23 cellular contexts compared by ENCODE assay signal in the genomic region with DNA sequence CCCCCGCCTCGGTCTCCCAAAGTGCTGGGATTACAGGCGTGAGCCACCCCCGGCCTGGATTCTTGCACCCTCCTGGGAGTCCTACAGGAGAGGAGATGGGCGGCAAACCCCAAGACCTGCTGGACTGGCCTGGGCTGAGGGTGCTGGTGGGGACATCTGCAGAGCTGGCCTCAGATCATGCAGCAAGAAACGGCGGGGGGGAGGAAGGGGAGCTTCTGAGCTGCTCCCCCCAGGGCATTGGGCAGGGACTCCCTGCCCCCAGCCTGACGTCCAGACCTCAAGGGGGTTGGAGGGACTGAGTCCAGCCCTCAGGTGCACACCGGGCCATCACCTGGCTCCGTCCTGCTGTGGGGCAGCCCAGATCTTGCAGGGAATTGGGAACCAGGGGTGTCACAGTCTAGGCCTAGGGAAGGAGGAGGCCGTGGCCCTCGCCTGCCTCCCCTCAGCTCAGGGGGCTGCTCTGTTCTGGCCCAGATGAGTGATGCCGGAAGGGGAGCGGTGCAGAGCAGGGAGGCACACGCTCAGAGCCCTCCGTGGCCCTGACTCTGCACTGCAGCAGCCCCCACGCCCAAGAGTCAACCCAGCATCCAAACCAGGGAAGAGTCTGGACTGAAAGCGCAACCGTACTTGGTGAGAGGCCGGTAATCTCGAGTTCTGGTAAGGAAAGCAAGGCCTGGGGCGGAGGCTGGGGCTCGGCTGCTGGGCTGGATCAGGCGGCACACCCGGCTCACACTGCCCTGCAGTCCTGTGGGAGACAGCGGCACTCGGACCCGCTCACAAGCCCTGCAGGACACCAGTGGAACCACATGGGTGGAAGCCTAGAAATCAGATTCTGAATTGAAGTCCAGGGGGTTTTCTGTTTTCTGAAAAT. TPM values are rescaled to one million over a fixed set of nuclear protein-coding genes. Genes with fewer than 3 reads are reported as not detected.
DNase-seq lines count a peak whose midpoint lies in the region; ATAC-seq and TF ChIP-seq lines count a peak whose summit lies in the region.
"Had no signal": no experiment of that assay in that cellular context is flagged by ENCODE, and none has a peak within 500 bp of the region (broad histone marks: within the 10 kb centered on the region; RNA-seq: fewer than 3 reads in every experiment).

No MANE protein-coding gene starts in this region.

- POLR2A ChIA-PET in OCI-LY7 (lab: Charles Lee), result interaction anchor here (0.6 to 0.8 kb wide), 3 partner anchors 9 to 347 kb away, joined by 3 to 6 read pairs (median 4); no protein-coding TSS in a partner anchor

- no TSS peak for BruUV-seq in OCI-LY7 (replicated peaks; lab: Mats Ljungman, UMichigan)

- no peak overlapping the region for H3K27ac Mint-ChIP-seq in glutamatergic neuron (ENCODE audit: unreplicated experiment)
- peak overlapping the region; percentile 81 for H3K27ac Mint-ChIP-seq in stimulated activated naive B cell treated with anti-CD40 and anti-IgM and Interleukin-4, amounts not matched to agents 10 μg/mL and 1 μg/mL and 100 μg/mL, for 72 hours
- H3K27ac Mint-ChIP-seq: activated naive CD4-positive, alpha-beta T cell treated with anti-CD3 and anti-CD28 coated beads, Interleukin-2, amount 10 ng/mL, durations not matched to agents 7 days and 5 days had no signal

- TF ChIP-seq CTCF in OCI-LY7 (conservative IDR thresholded peaks at IDR 0.05; ENCODE audit: low read length) (no peak), glutamatergic neuron (IDR thresholded peaks at IDR 0.05; ENCODE audit: partially characterized antibody, unreplicated experiment) (peak; percentile 31)

- peaks cover 2% of the 10 kb centered on the region for H3K27me3 Mint-ChIP-seq in glutamatergic neuron (ENCODE audit: unreplicated experiment)
- no peaks in the 10 kb centered on the region for H3K27me3 Mint-ChIP-seq in stimulated activated naive B cell treated with anti-CD40 and anti-IgM and Interleukin-4, amounts not matched to agents 10 μg/mL and 1 μg/mL and 100 μg/mL, for 72 hours
- H3K27me3 Mint-ChIP-seq: activated naive CD4-positive, alpha-beta T cell treated with anti-CD3 and anti-CD28 coated beads, Interleukin-2, amount 10 ng/mL, durations not matched to agents 7 days and 5 days; central memory CD8-positive, alpha-beta T cell; naive thymus-derived CD4-positive, alpha-beta T cell had no signal

- CTCF ChIA-PET in OCI-LY7 (lab: Charles Lee; ENCODE audit: unreplicated experiment), result interaction anchor here (0.6 kb wide), 1 partner anchor 188 kb away, joined by 5 read pairs; no protein-coding TSS in a partner anchor

- H4K20me1 ChIP-seq in OCI-LY7 (ENCODE audit: insufficient read depth, low read length), result peaks cover 8% of the 10 kb centered on the region; the same call in 1 of the 2 replicates

- no peak overlapping the region for H3K4me3 Mint-ChIP-seq in glutamatergic neuron (ENCODE audit: unreplicated experiment)
- peak overlapping the region in 1 of 2 donors; percentile 29 for H3K4me3 Mint-ChIP-seq in stimulated activated naive B cell treated with anti-CD40 and anti-IgM and Interleukin-4, amounts not matched to agents 10 μg/mL and 1 μg/mL and 100 μg/mL, for 72 hours
- H3K4me3 Mint-ChIP-seq: activated naive CD4-positive, alpha-beta T cell treated with anti-CD3 and anti-CD28 coated beads, Interleukin-2, amount 10 ng/mL, durations not matched to agents 7 days and 5 days; central memory CD8-positive, alpha-beta T cell had no signal

- intact Hi-C loops in OCI-LY7 (cut with micrococcal nuclease; ENCODE audit: unreplicated experiment), result no loop called here

- H3K9me3 Mint-ChIP-seq in glutamatergic neuron (ENCODE audit: unreplicated experiment), result peaks cover 2% of the 10 kb centered on the region
- no peaks in the 10 kb centered on the region for H3K9me3 Mint-ChIP-seq in stimulated activated naive B cell treated with anti-CD40 and anti-IgM and Interleukin-4, amounts not matched to agents 10 μg/mL and 1 μg/mL and 100 μg/mL, for 72 hours
- H3K9me3 Mint-ChIP-seq: activated naive CD4-positive, alpha-beta T cell treated with anti-CD3 and anti-CD28 coated beads, Interleukin-2, amount 10 ng/mL, durations not matched to agents 7 days and 5 days; central memory CD8-positive, alpha-beta T cell; naive thymus-derived CD4-positive, alpha-beta T cell had no signal

- H3K9me2 ChIP-seq in OCI-LY7 (ENCODE audit: insufficient read depth, low read length), result no peaks in the 10 kb centered on the region

- H3K4me1 Mint-ChIP-seq in glutamatergic neuron (ENCODE audit: low read depth, unreplicated experiment), result peaks cover 14% of the 10 kb centered on the region
- peaks cover 19 to 21% of the 10 kb centered on the region in 2 donors for H3K4me1 Mint-ChIP-seq in stimulated activated naive B cell treated with anti-CD40 and anti-IgM and Interleukin-4, amounts not matched to agents 10 μg/mL and 1 μg/mL and 100 μg/mL, for 72 hours
- H3K4me1 Mint-ChIP-seq: activated naive CD4-positive, alpha-beta T cell treated with anti-CD3 and anti-CD28 coated beads, Interleukin-2, amount 10 ng/mL, durations not matched to agents 7 days and 5 days; central memory CD8-positive, alpha-beta T cell had no signal

- no peak overlapping the region for H2AFZ ChIP-seq in OCI-LY7 (ENCODE audit: low read length)

- ATAC-seq in stimulated activated naive B cell treated with anti-CD40 and anti-IgM and Interleukin-4, amounts not matched to agents 10 μg/mL and 1 μg/mL and 100 μg/mL, for 72 hours (replicated peaks), result no peak
- ATAC-seq: A549; gastroesophageal sphincter; HCT116; naive thymus-derived CD4-positive, alpha-beta T cell; pancreas; Right ventricle myocardium inferior had no signal

- H3K36me3 Mint-ChIP-seq in glutamatergic neuron (ENCODE audit: unreplicated experiment), result no peaks in the 10 kb centered on the region
- peaks cover 12 to 33% of the 10 kb centered on the region in 2 donors for H3K36me3 Mint-ChIP-seq in stimulated activated naive B cell treated with anti-CD40 and anti-IgM and Interleukin-4, amounts not matched to agents 10 μg/mL and 1 μg/mL and 100 μg/mL, for 72 hours
- H3K36me3 Mint-ChIP-seq: activated naive CD4-positive, alpha-beta T cell treated with anti-CD3 and anti-CD28 coated beads, Interleukin-2, amount 10 ng/mL, durations not matched to agents 7 days and 5 days had no signal

- H3K4me2 ChIP-seq in OCI-LY7 (ENCODE audit: low read length), result peak overlapping the region; percentile 43
- H3K4me2 ChIP-seq: A549 had no signal

- no peak overlapping the region for H3K27ac ChIP-seq in OCI-LY7 (ENCODE audit: low read depth, low read length, poor library complexity, severe bottlenecking)
- H3K27ac ChIP-seq: A549, esophagus muscularis mucosa, gastroesophageal sphincter, pancreas, thoracic aorta had no signal

- H3K79me2 ChIP-seq in OCI-LY7 (ENCODE audit: insufficient read depth, low read depth, low read length), result no peaks in the 10 kb centered on the region

- H3K4me3 ChIP-seq in OCI-LY7 (ENCODE audit: low read depth, low read length, poor library complexity, severe bottlenecking), result no peak overlapping the region
- H3K4me3 ChIP-seq: A549, esophagus muscularis mucosa, gastroesophageal sphincter, pancreas, thoracic aorta had no signal

- DNase-seq in activated effector memory CD4-positive, alpha-beta T cell treated with anti-CD3 and anti-CD28 coated beads, Interleukin-2, amount 50 U/mL, for 16 hours, result peak; percentile 57
- no peak for DNase-seq in activated effector memory CD4-positive, alpha-beta T cell treated with Interleukin-2 at 50 U/mL for 16 hours
- DNase-seq in OCI-LY7 (ENCODE audit: low spot score), result no peak
- no peak for DNase-seq in glutamatergic neuron
- DNase-seq in stimulated activated naive B cell treated with anti-CD40 and anti-IgM and Interleukin-4, amounts not matched to agents 10 μg/mL and 1 μg/mL and 100 μg/mL, for 72 hours, result no peak
- DNase-seq in EL, result no peak
- no peak for DNase-seq in 8988T
- no peak for DNase-seq in UCSD-AML1 (lab: John Stamatoyannopoulos, UW; ENCODE audit: unreplicated experiment)
- DNase-seq: activated CD4-positive, alpha-beta T cell treated with anti-CD3 and anti-CD28 coated beads, Interleukin-2, amount 50 U/mL, for 4 hours; activated naive CD4-positive, alpha-beta T cell treated with anti-CD3 and anti-CD28 coated beads, Interleukin-2, amount 10 ng/mL, durations not matched to agents 7 days and 5 days; anterior cingulate cortex; C1 segment of cervical spinal cord; effector CD4-positive, alpha-beta T cell; naive thymus-derived CD4-positive, alpha-beta T cell; NCI-H524 had no signal

- H3K9me3 ChIP-seq in OCI-LY7 (ENCODE audit: low read length), result no peaks in the 10 kb centered on the region
- H3K9me3 ChIP-seq: A549, esophagus muscularis mucosa, gastroesophageal sphincter, pancreas, thoracic aorta had no signal

- no peaks in the 10 kb centered on the region for H3K36me3 ChIP-seq in OCI-LY7 (ENCODE audit: insufficient read depth, low read length)
- H3K36me3 ChIP-seq: esophagus muscularis mucosa, pancreas, thoracic aorta had no signal

- peaks cover 28% of the 10 kb centered on the region for H3K4me1 ChIP-seq in OCI-LY7 (ENCODE audit: insufficient read depth, low read length, poor library complexity, severe bottlenecking)
- H3K4me1 ChIP-seq: A549, esophagus muscularis mucosa, gastroesophageal sphincter, pancreas had no signal

RNA-seq across cellular contexts. Expression of gene AMN, which starts 8.9 kb away (rescaled TPM):
- total RNA-seq in OCI-LY7 (2014; rRNA removed; shearing (Covaris generic)), result 0.18 and 0.35 TPM in 2 replicates
- total RNA-seq in OCI-LY7 (2022), result 5.6 and 6.4 TPM in 2 replicates
- 0.34 TPM for total RNA-seq in glutamatergic neuron (ENCODE audit: unreplicated experiment)
